In genomic region chr13:71374471-71375041, GRCh38 we compare ENCODE assay signal across 27 cellular contexts.
DNase-seq lines count a peak whose midpoint lies in the region; ATAC-seq and TF ChIP-seq lines count a peak whose summit lies in the region.
"Had no signal": no experiment of that assay in that cellular context is flagged by ENCODE, and none has a peak within 500 bp of the region (broad histone marks: within the 10 kb centered on the region; RNA-seq: fewer than 3 reads in every experiment).

No MANE protein-coding gene starts in this region.

- H3K27ac Mint-ChIP-seq in nephron progenitor cell: peak overlapping the region; percentile 44
- H3K27ac Mint-ChIP-seq: activated CD4-positive, alpha-beta T cell treated with anti-CD3 and anti-CD28 coated beads for 36 hours; activated CD8-positive, alpha-beta T cell treated with anti-CD3 and anti-CD28 coated beads, Interleukin-2, amount 10 ng/mL, durations not matched to agents 7 days and 5 days; activated naive CD8-positive, alpha-beta T cell treated with anti-CD3 and anti-CD28 coated beads for 36 hours; CD4-positive, alpha-beta T cell; T-helper 17 cell had no signal

- H3K4me1 Mint-ChIP-seq in nephron progenitor cell: peaks cover 9% of the 10 kb centered on the region
- H3K4me1 Mint-ChIP-seq: activated CD4-positive, alpha-beta T cell treated with anti-CD3 and anti-CD28 coated beads for 36 hours; activated naive CD8-positive, alpha-beta T cell treated with anti-CD3 and anti-CD28 coated beads for 36 hours; T-helper 17 cell had no signal

- no peaks in the 10 kb centered on the region for H3K36me3 Mint-ChIP-seq in nephron progenitor cell (ENCODE audit: low read depth)
- H3K36me3 Mint-ChIP-seq: activated naive CD8-positive, alpha-beta T cell treated with anti-CD3 and anti-CD28 coated beads for 36 hours had no signal

- H3K27me3 ChIP-seq in BE2C: no peaks in the 10 kb centered on the region
- H3K27me3 ChIP-seq: ascending aorta, MG63, testis had no signal

- H3K36me3 ChIP-seq in BE2C: no peaks in the 10 kb centered on the region
- H3K36me3 ChIP-seq: ascending aorta, MG63, prostate gland had no signal

- no peaks in the 10 kb centered on the region for H3K9me3 Mint-ChIP-seq in nephron progenitor cell
- H3K9me3 Mint-ChIP-seq: activated naive CD8-positive, alpha-beta T cell treated with anti-CD3 and anti-CD28 coated beads for 36 hours had no signal

- H3K27me3 Mint-ChIP-seq in nephron progenitor cell (ENCODE audit: low read depth, poor library complexity): no peaks in the 10 kb centered on the region
- H3K27me3 Mint-ChIP-seq: activated CD4-positive, alpha-beta T cell treated with anti-CD3 and anti-CD28 coated beads for 36 hours; activated naive CD8-positive, alpha-beta T cell treated with anti-CD3 and anti-CD28 coated beads for 36 hours; CD4-positive, alpha-beta T cell had no signal

- no peak for TF ChIP-seq CTCF in BE2C (IDR thresholded peaks at IDR 0.05; ENCODE audit: low read depth, low read length)
- no peak for TF ChIP-seq CTCF in fibroblast of villous mesenchyme (IDR thresholded peaks at IDR 0.05; ENCODE audit: insufficient read depth, low read depth, low read length)
- TF ChIP-seq CTCF in nephron progenitor cell (IDR thresholded peaks at IDR 0.05): no peak

- peak; percentile 14 for DNase-seq in BE2C
- peak; percentile 6 for DNase-seq in RPMI7951 (ENCODE audit: low read depth)
- DNase-seq in fibroblast of villous mesenchyme (ENCODE audit: low read depth): peak; percentile 7
- no peak for DNase-seq in nephron progenitor cell
- DNase-seq in GM19240 (ENCODE audit: insufficient read length, low spot score): no peak
- DNase-seq in erythroblast (lab: John Stamatoyannopoulos, UW): no peak
- DNase-seq in AG08396 (ENCODE audit: low spot score): no peak
- no peak for DNase-seq in left ventricle myocardium superior
- DNase-seq: activated CD4-positive, alpha-beta T cell treated with anti-CD3 and anti-CD28 coated beads for 36 hours; activated CD8-positive, alpha-beta T cell treated with anti-CD3 and anti-CD28 coated beads, Interleukin-2, amount 10 ng/mL, durations not matched to agents 7 days and 5 days; activated effector memory CD4-positive, alpha-beta T cell treated with Interleukin-2 at 50 U/mL for 16 hours; activated naive CD8-positive, alpha-beta T cell treated with anti-CD3 and anti-CD28 coated beads for 36 hours; activated T-cell treated with anti-CD3 and anti-CD28 coated beads for 4 hours; CD4-positive, alpha-beta T cell; central memory CD4-positive, alpha-beta T cell; KBM-7; kidney glomerular epithelial cell; MG63; NCI-H1436; NCI-H446; nucleus accumbens; stimulated activated naive CD8-positive, alpha-beta T cell treated with anti-CD3 and anti-CD28 coated beads, Interleukin-15, Interleukin-2, amounts not matched to agents 100 U/mL and 50 U/mL, for 24 hours; T-helper 17 cell; testis had no signal

- intact Hi-C loops in left ventricle myocardium superior (cut with micrococcal nuclease): no loop called here

- no peak for ATAC-seq in left ventricle myocardium superior
- ATAC-seq: activated CD4-positive, alpha-beta T cell treated with anti-CD3 and anti-CD28 coated beads for 36 hours; activated CD8-positive, alpha-beta T cell treated with anti-CD3 and anti-CD28 coated beads, Interleukin-2, amount 10 ng/mL, durations not matched to agents 7 days and 5 days; stimulated activated naive CD8-positive, alpha-beta T cell treated with anti-CD3 and anti-CD28 coated beads, Interleukin-15, Interleukin-2, amounts not matched to agents 100 U/mL and 50 U/mL, for 24 hours; T-helper 17 cell had no signal

- H3K4me3 Mint-ChIP-seq in nephron progenitor cell: no peak overlapping the region
- H3K4me3 Mint-ChIP-seq: activated CD4-positive, alpha-beta T cell treated with anti-CD3 and anti-CD28 coated beads for 36 hours; activated CD8-positive, alpha-beta T cell treated with anti-CD3 and anti-CD28 coated beads, Interleukin-2, amount 10 ng/mL, durations not matched to agents 7 days and 5 days; activated naive CD8-positive, alpha-beta T cell treated with anti-CD3 and anti-CD28 coated beads for 36 hours; CD4-positive, alpha-beta T cell; T-helper 17 cell had no signal

- H3K4me1 ChIP-seq in BE2C: peaks cover 9% of the 10 kb centered on the region
- H3K4me1 ChIP-seq: ascending aorta, prostate gland, testis had no signal

- TF ChIP-seq POLR2A in erythroblast (IDR thresholded peaks at IDR 0.05; ENCODE audit: low read length): no peak

- no peak overlapping the region for H3K4me3 ChIP-seq in BE2C (ENCODE audit: low read depth, low read length)
- no peak overlapping the region for H3K4me3 ChIP-seq in fibroblast of villous mesenchyme (ENCODE audit: low read depth, low read length)
- H3K4me3 ChIP-seq: ascending aorta, MG63, prostate gland, SK-N-MC, testis had no signal

- no peaks in the 10 kb centered on the region for H3K9me3 ChIP-seq in BE2C
- H3K9me3 ChIP-seq: ascending aorta, MG63, prostate gland, testis had no signal

Comparison
In these comparisons a context has a peak if more than half of its experiments do, and no peak if none do; other contexts are left out.
1. DNase-seq: peak in BE2C (single experiment), RPMI7951 (single experiment) and fibroblast of villous mesenchyme (single experiment); none in nephron progenitor cell (single experiment), GM19240 (single experiment), erythroblast (0 of 2), AG08396 (single experiment) and left ventricle myocardium superior (single experiment).